In the genomic region with DNA sequence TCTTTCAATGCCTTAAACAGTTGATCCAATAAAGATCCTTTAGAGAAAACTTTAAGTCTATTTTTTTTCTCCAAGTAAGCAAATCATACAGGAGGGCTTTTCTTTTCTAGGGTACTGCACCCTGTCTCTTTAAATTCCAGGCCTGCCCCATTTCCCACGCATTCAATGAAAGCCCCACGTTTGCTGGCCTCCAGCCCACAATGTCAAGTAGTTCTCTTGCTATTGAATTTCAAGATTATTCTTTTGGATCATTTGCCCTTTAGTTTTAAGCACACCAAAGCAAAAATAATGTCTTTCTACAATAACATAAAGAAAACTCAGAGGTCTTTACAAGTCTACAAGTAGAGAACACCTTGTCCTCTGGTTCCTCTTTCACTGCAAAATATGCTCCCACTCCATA, we compare ENCODE assay signal across 19 cellular contexts. TPM values are rescaled to one million over a fixed set of nuclear protein-coding genes. Genes with fewer than 3 reads are reported as not detected.
DNase-seq lines count a peak whose midpoint lies in the region; ATAC-seq, FAIRE-seq and TF ChIP-seq lines count a peak whose summit lies in the region.
"Had no signal": no experiment of that assay in that cellular context is flagged by ENCODE, and none has a peak within 500 bp of the region (broad histone marks: within the 10 kb centered on the region; RNA-seq: fewer than 3 reads in every experiment).

No MANE protein-coding gene starts in this region.

- H3K4me3 Mint-ChIP-seq in naive thymus-derived CD8-positive, alpha-beta T cell, result peak overlapping the region in 7 of 10 donors; percentile 30 to 53 (median 40)
- H3K4me3 Mint-ChIP-seq: neural crest cell; stimulated activated memory B cell treated with anti-CD40 and anti-IgM and Interleukin-4, amounts not matched to agents 10 μg/mL and 1 μg/mL and 100 μg/mL, for 72 hours had no signal

- TF ChIP-seq EP300 in GM12878 (IDR thresholded peaks at IDR 0.05; ENCODE audit: borderline replicate concordance in 1 of 2, control insufficient read depth in 1 of 2, low read depth in 2 of 2, low read length in 2 of 2), result no peak

- no peaks in the 10 kb centered on the region for H3K27me3 Mint-ChIP-seq in naive thymus-derived CD8-positive, alpha-beta T cell

- no peak overlapping the region for H3K4me2 ChIP-seq in GM12878 (ENCODE audit: control insufficient read depth, insufficient read depth)

- TF ChIP-seq CTCF in GM12878 (IDR thresholded peaks at IDR 0.05 in 2 of 3, conservative IDR thresholded peaks at IDR 0.05 in 1 of 3; ENCODE audit: control insufficient read depth in 2 of 3, extremely low read depth in 1 of 3, insufficient read depth in 1 of 3, low read depth in 3 of 3, low read length in 3 of 3), result no peak

- CTCF ChIA-PET in GM12878 (lab: Yijun Ruan, JAX), result interaction anchor here (0.9 to 3.1 kb wide), 6 partner anchors 11 to 334 kb away, joined by 3 to 25 read pairs (median 6); a partner anchor contains a TSS

- H3K27ac Mint-ChIP-seq in naive thymus-derived CD8-positive, alpha-beta T cell, result peak overlapping the region in 4 of 10 donors; percentile 16 to 59 (median 46)
- H3K27ac Mint-ChIP-seq: stimulated activated memory B cell treated with anti-CD40 and anti-IgM and Interleukin-4, amounts not matched to agents 10 μg/mL and 1 μg/mL and 100 μg/mL, for 72 hours had no signal

- no peaks in the 10 kb centered on the region for H3K36me3 ChIP-seq in GM12878 (ENCODE audit: control insufficient read depth in 2 of 2, insufficient read depth in 2 of 2, low read length in 1 of 2)
- H3K36me3 ChIP-seq: cardiac muscle cell had no signal

- H3K9ac ChIP-seq in GM12878 (ENCODE audit: control insufficient read depth, insufficient read depth, low read length), result no peak overlapping the region

- SMC1A ChIA-PET in GM12878 (lab: Charles Lee; ENCODE audit: uncharacterized antibody, unreplicated experiment), result interaction anchor here (1.1 to 3.3 kb wide), 11 partner anchors 10 to 70 kb away, joined by 3 to 68 read pairs (median 11); a partner anchor contains a TSS

- H2AFZ ChIP-seq in GM12878 (ENCODE audit: control insufficient read depth, low read depth, low read length), result no peak overlapping the region

- TF ChIP-seq RAD21 in GM12878 (IDR thresholded peaks at IDR 0.05; ENCODE audit: insufficient read depth, low read depth, low read length), result no peak

- POLR2A ChIA-PET in GM12878 (lab: Charles Lee), result interaction anchor here (1.2 to 2.8 kb wide), 5 partner anchors 11 to 86 kb away, joined by 3 to 25 read pairs (median 7); a partner anchor contains a TSS
- POLR2A ChIA-PET in naive thymus-derived CD8-positive, alpha-beta T cell (lab: Charles Lee), result no interaction called here

- H3K27ac ChIP-seq in GM12878 (ENCODE audit: control insufficient read depth, insufficient read depth), result no peak overlapping the region
- H3K27ac ChIP-seq: C4-2B, cardiac muscle cell had no signal

- BruUV-seq in GM12878 (replicated peaks; lab: Mats Ljungman, UMichigan), result no TSS peak

- no peak for TF ChIP-seq POLR2A in GM12878 (IDR thresholded peaks at IDR 0.05; ENCODE audit: low read depth, low read length)

- H3K36me3 Mint-ChIP-seq in naive thymus-derived CD8-positive, alpha-beta T cell, result peaks cover 0 to 2% (median 0%) of the 10 kb centered on the region in 3 donors
- H3K36me3 Mint-ChIP-seq: stimulated activated memory B cell treated with anti-CD40 and anti-IgM and Interleukin-4, amounts not matched to agents 10 μg/mL and 1 μg/mL and 100 μg/mL, for 72 hours had no signal

- no peaks in the 10 kb centered on the region for H3K27me3 ChIP-seq in GM12878 (replicated peaks in 1 of 2; ENCODE audit: control insufficient read depth in 2 of 2, insufficient read depth in 2 of 2, low read length in 1 of 2)
- H3K27me3 ChIP-seq: cardiac muscle cell had no signal

- H3K4me3 ChIP-seq in GM12878, result no peak overlapping the region
- H3K4me3 ChIP-seq: cardiac muscle cell had no signal

- no peaks in the 10 kb centered on the region; the same call in 1 of the 3 replicates for H3K9me3 ChIP-seq in GM12878 (replicated peaks; ENCODE audit: control insufficient read depth, insufficient read depth, low read length)

- FAIRE-seq in GM19239 (lab: Jason Lieb, UNC), result peak; percentile 84
- no peak for FAIRE-seq in GM12878 (lab: Jason Lieb, UNC)
- FAIRE-seq: A204.1 had no signal

- peaks cover 19% of the 10 kb centered on the region for H3K4me1 ChIP-seq in GM12878 (ENCODE audit: control insufficient read depth, insufficient read depth, low read length)

- RAD21 ChIA-PET in GM12878 (lab: Charles Lee; ENCODE audit: unreplicated experiment), result interaction anchor here (1.1 to 3.0 kb wide), 7 partner anchors 11 to 53 kb away, joined by 3 to 55 read pairs (median 15); a partner anchor contains a TSS

- peaks cover 88% of the 10 kb centered on the region for H3K79me2 ChIP-seq in GM12878 (ENCODE audit: control insufficient read depth, insufficient read depth, low read length)

- 90% methylated on average over 2 of the region's 2 CpGs for WGBS in GM12878 (ENCODE audit: insufficient coverage, insufficient replicate concordance, low lambda C conversion rate, missing lambda C conversion rate)

- in situ Hi-C loops in GM12878 (cut with MboI), result no loop called here

- ATAC-seq in GM12878 (peak; percentile 40; the same call in 2 of the 3 replicates), HG02938 (IDR thresholded peaks at IDR 0.05; ENCODE audit: unreplicated experiment) (no peak), HG03135 (IDR thresholded peaks at IDR 0.05; ENCODE audit: unreplicated experiment) (no peak)
- ATAC-seq in naive thymus-derived CD8-positive, alpha-beta T cell, result peak; percentile 37 to 58
- ATAC-seq: Panc1; stimulated activated memory B cell treated with anti-CD40 and anti-IgM and Interleukin-4, amounts not matched to agents 10 μg/mL and 1 μg/mL and 100 μg/mL, for 72 hours had no signal

- intact Hi-C loops in GM12878 (cut with micrococcal nuclease; ENCODE audit: unreplicated experiment), result no loop called here

- H3K9me3 Mint-ChIP-seq in naive thymus-derived CD8-positive, alpha-beta T cell, result no peaks in the 10 kb centered on the region
- H3K9me3 Mint-ChIP-seq: neural crest cell; stimulated activated memory B cell treated with anti-CD40 and anti-IgM and Interleukin-4, amounts not matched to agents 10 μg/mL and 1 μg/mL and 100 μg/mL, for 72 hours had no signal

- H3K4me1 Mint-ChIP-seq in naive thymus-derived CD8-positive, alpha-beta T cell, result peaks cover 12 to 85% (median 78%) of the 10 kb centered on the region in 4 donors

- H4K20me1 ChIP-seq in GM12878 (ENCODE audit: control insufficient read depth, insufficient read depth), result no peaks in the 10 kb centered on the region

- DNase-seq in NCI-H2107 treated with DMSO at 0.1 percent for 48 hours (lab: John Stamatoyannopoulos, UW; ENCODE audit: unreplicated experiment), result peak; percentile 26
- DNase-seq in NCI-H2107 (lab: John Stamatoyannopoulos, UW), result no peak
- no peak for DNase-seq in GM19239 (ENCODE audit: insufficient read length, low spot score)
- no peak for DNase-seq in GM12878 (ENCODE audit: low read depth, low spot score)
- DNase-seq in naive thymus-derived CD8-positive, alpha-beta T cell, result no peak
- no peak for DNase-seq in NCI-H2081 (lab: John Stamatoyannopoulos, UW)
- DNase-seq: effector memory CD4-positive, alpha-beta T cell; glutamatergic neuron; HCEC 1CT; NCI-H1694; NCI-H524 treated with DMSO at 0.1 percent for 48 hours had no signal

TF ChIP-seq in GM12878, 131 proteins besides CTCF, POLR2A, EP300 and RAD21 (continues in another document):
- TF ChIP-seq RAD51 (IDR thresholded peaks at IDR 0.05) (no peak), CHD2 (IDR thresholded peaks at IDR 0.05; ENCODE audit: borderline replicate concordance, low read depth, low read length) (no peak), NR2F1 (conservative IDR thresholded peaks at IDR 0.05) (no peak)
- TF ChIP-seq, protein P1, sequence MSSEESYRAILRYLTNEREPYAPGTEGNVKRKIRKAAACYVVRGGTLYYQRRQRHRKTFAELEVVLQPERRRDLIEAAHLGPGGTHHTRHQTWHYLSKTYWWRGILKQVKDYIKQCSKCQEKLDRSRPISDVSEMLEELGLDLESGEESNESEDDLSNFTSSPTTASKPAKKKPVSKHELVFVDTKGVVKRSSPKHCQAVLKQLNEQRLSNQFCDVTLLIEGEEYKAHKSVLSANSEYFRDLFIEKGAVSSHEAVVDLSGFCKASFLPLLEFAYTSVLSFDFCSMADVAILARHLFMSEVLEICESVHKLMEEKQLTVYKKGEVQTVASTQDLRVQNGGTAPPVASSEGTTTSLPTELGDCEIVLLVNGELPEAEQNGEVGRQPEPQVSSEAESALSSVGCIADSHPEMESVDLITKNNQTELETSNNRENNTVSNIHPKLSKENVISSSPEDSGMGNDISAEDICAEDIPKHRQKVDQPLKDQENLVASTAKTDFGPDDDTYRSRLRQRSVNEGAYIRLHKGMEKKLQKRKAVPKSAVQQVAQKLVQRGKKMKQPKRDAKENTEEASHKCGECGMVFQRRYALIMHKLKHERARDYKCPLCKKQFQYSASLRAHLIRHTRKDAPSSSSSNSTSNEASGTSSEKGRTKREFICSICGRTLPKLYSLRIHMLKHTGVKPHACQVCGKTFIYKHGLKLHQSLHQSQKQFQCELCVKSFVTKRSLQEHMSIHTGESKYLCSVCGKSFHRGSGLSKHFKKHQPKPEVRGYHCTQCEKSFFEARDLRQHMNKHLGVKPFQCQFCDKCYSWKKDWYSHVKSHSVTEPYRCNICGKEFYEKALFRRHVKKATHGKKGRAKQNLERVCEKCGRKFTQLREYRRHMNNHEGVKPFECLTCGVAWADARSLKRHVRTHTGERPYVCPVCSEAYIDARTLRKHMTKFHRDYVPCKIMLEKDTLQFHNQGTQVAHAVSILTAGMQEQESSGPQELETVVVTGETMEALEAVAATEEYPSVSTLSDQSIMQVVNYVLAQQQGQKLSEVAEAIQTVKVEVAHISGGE (CRISPR knock-in tag; IDR thresholded peaks at IDR 0.05), result no peak

RNA-seq across cellular contexts. Expression of a gene that starts 15.7 kb away (rescaled TPM):
- total RNA-seq in GM12878 (2013; cell fraction: nucleolus; rRNA removed), result 73.4 and 76.3 TPM in 2 replicates
- total RNA-seq in GM12878 (2014; rRNA removed), result 29.4 and 38.2 TPM in 2 replicates
- total RNA-seq in GM12878 (2014; rRNA removed; fragmentation: Illumina TruSeq; extraction: Trizol), result 46.7 and 47.4 TPM in 2 replicates
- 38.4 and 40.7 TPM in 2 replicates for total RNA-seq in GM12878 (2021)
- 36.8 TPM for polyA plus RNA-seq in GM12878 (2011; ENCODE audit: low read depth)
- polyA plus RNA-seq in GM12878 (2011; rRNA removed), result 72.3 and 124 TPM in 2 replicates
- polyA plus RNA-seq in GM12878 (2011; cell fraction: cytosol; rRNA removed), result 29.1 and 32.0 TPM in 2 replicates
- polyA plus RNA-seq in GM12878 (2011; cell fraction: nucleus; rRNA removed), result 19.6 and 29.5 TPM in 2 replicates
- 34.3 and 48.6 TPM in 2 replicates for polyA plus RNA-seq in GM12878 (2012)
- polyA plus RNA-seq in GM12878 (2014; fragmentation: Illumina TruSeq; extraction: Trizol), result 36.7 and 57.0 TPM in 2 replicates
- 10 to 100 TPM; 32.9 to 37.9 TPM for polyA plus RNA-seq in GM12878 (2014; fragmentation: Nextera tagmentation; extraction: Ambion mirVana)
- 26.4 and 34.5 TPM in 2 replicates for polyA plus RNA-seq in GM12878 (2014; rRNA removed)
- polyA plus RNA-seq in GM12878 (2016; fragmentation: Nextera tagmentation; extraction: Ambion mirVana), result 10 to 100 TPM; 17.7 to 20.3 TPM
- polyA minus RNA-seq in GM12878 (2011; rRNA and poly(A)+ RNA removed), result 53.1 and 108 TPM in 2 replicates
- 22.1 and 24.3 TPM in 2 replicates for polyA minus RNA-seq in GM12878 (2011; cell fraction: cytosol; rRNA and poly(A)+ RNA removed)
- 33.1 and 36.6 TPM in 2 replicates for polyA minus RNA-seq in GM12878 (2011; cell fraction: nucleus; rRNA and poly(A)+ RNA removed)
- total RNA-seq in naive thymus-derived CD8-positive, alpha-beta T cell, result 10 to 100 TPM; 64.7 to 73.0 TPM
- 10 to 100 TPM; 28.0 to 42.9 (median 39.0) TPM for polyA plus RNA-seq in naive thymus-derived CD8-positive, alpha-beta T cell

Comparison
In these comparisons a context has a peak if more than half of its experiments do, and no peak if none do; other contexts are left out.
1. ATAC-seq: peak in GM12878 (single experiment) and naive thymus-derived CD8-positive, alpha-beta T cell (2 of 2); none in HG02938 (single experiment) and HG03135 (single experiment).